37 cellular contexts compared by ENCODE assay signal in the genomic region with DNA sequence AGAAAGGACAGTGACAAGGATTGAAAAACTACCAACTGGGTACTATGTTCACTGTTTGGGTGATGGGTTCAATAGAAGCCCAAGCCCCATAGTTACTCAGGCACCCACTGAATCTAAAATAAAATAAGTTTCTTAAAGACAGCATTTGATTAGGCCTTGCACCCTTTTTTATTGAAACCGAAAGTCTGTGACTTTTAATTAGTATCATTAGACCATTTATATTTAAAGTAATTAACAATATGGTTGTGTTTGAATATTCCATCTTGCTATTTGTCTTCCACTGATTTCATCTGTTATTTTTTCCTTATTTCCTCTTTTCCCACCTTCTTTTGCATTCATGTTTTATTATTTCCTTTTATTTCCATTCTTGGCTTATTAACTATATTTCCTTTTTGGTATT. TPM values are rescaled to one million over a fixed set of nuclear protein-coding genes. Genes with fewer than 3 reads are reported as not detected.
"Had no signal": no experiment of that assay in that cellular context is flagged by ENCODE, and none has a peak within 500 bp of the region (broad histone marks: within the 10 kb centered on the region; RNA-seq: fewer than 3 reads in every experiment).

No MANE protein-coding gene starts in this region.

- H3K27me3 ChIP-seq: MG63 had no signal

- H3K36me3 ChIP-seq: MG63 had no signal

- DNase-seq: Karpas-422, Kasumi-1, MG63, MM.1S, MV-4-11, NCI-H1048, NCI-H1092, NCI-H1092 treated with DMSO at 0.1 percent for 48 hours, NCI-H1105, NCI-H1105 treated with DMSO at 0.1 percent for 48 hours, NCI-H1417, NCI-H1417 treated with DMSO at 0.1 percent for 48 hours, NCI-H1436, NCI-H1436 treated with DMSO at 0.1 percent for 48 hours, NCI-H146, NCI-H1694, NCI-H1694 treated with DMSO at 0.1 percent for 48 hours, NCI-H187, NCI-H187 treated with DMSO at 0.1 percent for 48 hours, NCI-H1930, NCI-H2029, NCI-H2029 treated with DMSO at 0.1 percent for 48 hours, NCI-H2081, NCI-H2081 treated with DMSO at 0.1 percent for 48 hours, NCI-H2107, NCI-H2171, NCI-H2171 treated with DMSO at 0.1 percent for 48 hours, NCI-H2227 treated with DMSO at 0.1 percent for 48 hours, NCI-H226, NCI-H345, NCI-H446, NCI-H446 treated with DMSO at 0.1 percent for 48 hours, NCI-H510A, NCI-H510A treated with DMSO at 0.1 percent for 48 hours had no signal

- H3K4me3 ChIP-seq: MG63 had no signal

RNA-seq across cellular contexts. Expression of a gene that starts 27.4 kb away (rescaled TPM):
- total RNA-seq: LHCN-M2, MCF 10A, NCI-H460 had no signal
